ENCODE assay signal across 8 cellular contexts in genomic region chr9:92764381-92764987, GRCh38. TPM values are rescaled to one million over a fixed set of nuclear protein-coding genes. Genes with fewer than 3 reads are reported as not detected.
DNase-seq lines count a peak whose midpoint lies in the region; ATAC-seq and TF ChIP-seq lines count a peak whose summit lies in the region.

TSS of gene BICD2 (minus strand) at chr9:92764833. CDS start at chr9:92764744, 89 bp downstream.

- no peak for TF ChIP-seq CTCF in CD8-positive, alpha-beta T cell (IDR thresholded peaks at IDR 0.05)
- TF ChIP-seq CTCF in HEK293 (tag by site-specific recombination; IDR thresholded peaks at IDR 0.05) (no peak), fibroblast of lung (conservative IDR thresholded peaks at IDR 0.05 in 1 of 2, IDR thresholded peaks at IDR 0.05 in 1 of 2; ENCODE audit: low read depth in 1 of 2, low read length in 2 of 2) (no peak), neutrophil (IDR thresholded peaks at IDR 0.05) (no peak)

- H3K27ac Mint-ChIP-seq in CD8-positive, alpha-beta T cell = peak within 1 kb of the TSS; percentile 98

- H4K20me1 ChIP-seq in fibroblast of lung (ENCODE audit: control insufficient read depth, extremely low read depth, insufficient read depth, low read length) = peaks cover 4% of the 10 kb centered on the region

- H3K27ac ChIP-seq in CD8-positive, alpha-beta T cell (ENCODE audit: low read depth, low read length) = peak within 1 kb of the TSS; percentile 99
- peak within 1 kb of the TSS; percentile 89 for H3K27ac ChIP-seq in HEK293 (ENCODE audit: extremely low read depth, low read depth, low read length)
- H3K27ac ChIP-seq in SK-N-MC = peak within 1 kb of the TSS; percentile 97
- H3K27ac ChIP-seq in fibroblast of lung (ENCODE audit: insufficient read depth, low read length) = peak within 1 kb of the TSS; percentile 98
- H3K27ac ChIP-seq in neutrophil = peak within 1 kb of the TSS; percentile 97

- ATAC-seq in CD8-positive, alpha-beta T cell = no peak

- peaks cover 34% of the 10 kb centered on the region for H3K4me1 ChIP-seq in CD8-positive, alpha-beta T cell (ENCODE audit: insufficient read depth, low read length)
- no peaks in the 10 kb centered on the region; the same call in 1 of the 2 replicates for H3K4me1 ChIP-seq in HEK293 (ENCODE audit: control insufficient read depth, insufficient read depth, low read length)
- peaks cover 11% of the 10 kb centered on the region for H3K4me1 ChIP-seq in fibroblast of lung (ENCODE audit: control insufficient read depth, extremely low read depth, insufficient read depth, low read length)
- H3K4me1 ChIP-seq in neutrophil (ENCODE audit: control insufficient read depth in 1 of 2, insufficient read depth in 1 of 2, low read depth in 1 of 2, low read length in 1 of 2) = peaks cover 83 to 84% of the 10 kb centered on the region in 2 experiments

- H3K4me2 ChIP-seq in fibroblast of lung (ENCODE audit: extremely low read depth, insufficient read depth, low read length) = peak within 1 kb of the TSS; percentile 97

- CTCF ChIA-PET in CD8-positive, alpha-beta T cell (lab: Charles Lee) = interaction anchor here (0.6 to 3.0 kb wide), 6 partner anchors 8 to 677 kb away, joined by 3 to 12 read pairs (median 3); no protein-coding TSS in a partner anchor
- CTCF ChIA-PET in HEK293 (lab: Yijun Ruan, JAX) = interaction anchor here (0.5 to 1.0 kb wide), 13 partner anchors 10 to 670 kb away, joined by 3 to 9 read pairs (median 3); no protein-coding TSS in a partner anchor

- POLR2A ChIA-PET in CD8-positive, alpha-beta T cell (lab: Charles Lee) = interaction anchor here (0.6 to 2.6 kb wide), 7 partner anchors 16 to 721 kb away, joined by 3 to 14 read pairs (median 4); partner anchors contain the start of gene IPPK
- POLR2A ChIA-PET in HEK293 (lab: Yijun Ruan, JAX) = interaction anchor here (1.2 to 2.8 kb wide), 4 partner anchors 17 to 94 kb away, joined by 3 to 15 read pairs (median 5); partner anchors contain the start of gene IPPK

- H3K79me2 ChIP-seq in fibroblast of lung (ENCODE audit: control insufficient read depth, insufficient read depth, low read length) = peaks cover 51% of the 10 kb centered on the region

- no peaks in the 10 kb centered on the region for H3K27me3 ChIP-seq in CD8-positive, alpha-beta T cell (ENCODE audit: insufficient read depth, low read length)
- no peaks in the 10 kb centered on the region for H3K27me3 ChIP-seq in fibroblast of lung (ENCODE audit: control insufficient read depth, insufficient read depth, low read length)
- no peaks in the 10 kb centered on the region for H3K27me3 ChIP-seq in neutrophil

- peak within 1 kb of the TSS; percentile 92 for H3K4me3 Mint-ChIP-seq in CD8-positive, alpha-beta T cell

- H3K9me3 Mint-ChIP-seq in CD8-positive, alpha-beta T cell = no peaks in the 10 kb centered on the region

- H3K27me3 Mint-ChIP-seq in CD8-positive, alpha-beta T cell (ENCODE audit: low read depth) = no peaks in the 10 kb centered on the region

- H2AFZ ChIP-seq in fibroblast of lung (ENCODE audit: low read length) = peak within 1 kb of the TSS; percentile 92

- H3K36me3 Mint-ChIP-seq in CD8-positive, alpha-beta T cell = peaks cover 4% of the 10 kb centered on the region

- peak within 1 kb of the TSS; percentile 94 for H3K4me3 ChIP-seq in CD8-positive, alpha-beta T cell (ENCODE audit: low read depth, low read length)
- H3K4me3 ChIP-seq in HEK293 (ENCODE audit: low read depth, low read length) (peak within 1 kb of the TSS; percentile 97), SK-N-MC (peak within 1 kb of the TSS; percentile 94), fibroblast of lung (replicated peaks in 1 of 4; ENCODE audit: control extremely low read depth in 1 of 4, insufficient read depth in 1 of 4, low read depth in 3 of 4, low read length in 4 of 4) (peak within 1 kb of the TSS; percentile 82 to 94 (median 88)), neutrophil (ENCODE audit: low read depth in 1 of 2, low read length in 1 of 2) (peak within 1 kb of the TSS; percentile 87 to 100)

- H3K9me3 ChIP-seq in CD8-positive, alpha-beta T cell (ENCODE audit: low read length) = no peaks in the 10 kb centered on the region
- H3K9me3 ChIP-seq in HEK293 (ENCODE audit: control insufficient read depth, insufficient read depth, low read depth, low read length) = no peaks in the 10 kb centered on the region
- no peaks in the 10 kb centered on the region for H3K9me3 ChIP-seq in SK-N-MC (ENCODE audit: low read depth, low read length)
- H3K9me3 ChIP-seq in fibroblast of lung (ENCODE audit: control insufficient read depth, insufficient read depth, low read depth, low read length) = no peaks in the 10 kb centered on the region
- H3K9me3 ChIP-seq in neutrophil = no peaks in the 10 kb centered on the region

- H3K9ac ChIP-seq in SK-N-MC (ENCODE audit: insufficient read length) = peak within 1 kb of the TSS; percentile 97
- peak within 1 kb of the TSS; percentile 96 for H3K9ac ChIP-seq in fibroblast of lung (ENCODE audit: insufficient read depth, low read length)

- peaks cover 51% of the 10 kb centered on the region for H3K4me1 Mint-ChIP-seq in CD8-positive, alpha-beta T cell (ENCODE audit: low read depth)

- intact Hi-C loops in CD8-positive, alpha-beta T cell (cut with DNase I, micrococcal nuclease) = loop anchor here (1.0 to 10.0 kb wide), 9 partner anchors 48 to 1493 kb away; partner anchors contain the start of genes CENPP (in 1 of the 2), FAM120A (in 1 of the 2), FAM120AOS (in 1 of the 2) and NOL8 (in 1 of the 2)

- no peaks in the 10 kb centered on the region for H3K36me3 ChIP-seq in CD8-positive, alpha-beta T cell (ENCODE audit: insufficient read depth, low read length)
- H3K36me3 ChIP-seq in HEK293 (ENCODE audit: control insufficient read depth in 2 of 2, insufficient read depth in 1 of 2, low read length in 2 of 2) (no peaks in the 10 kb centered on the region), SK-N-MC (ENCODE audit: insufficient read depth, low read length) (no peaks in the 10 kb centered on the region), fibroblast of lung (ENCODE audit: control insufficient read depth, insufficient read depth, low read length) (no peaks in the 10 kb centered on the region), neutrophil (no peaks in the 10 kb centered on the region)

- DNase-seq in CD8-positive, alpha-beta T cell = no peak
- DNase-seq in SK-N-MC (ENCODE audit: low read depth, low spot score) (no peak), fibroblast of lung (ENCODE audit: low read depth in 2 of 2) (no peak), KG1 (lab: John Stamatoyannopoulos, UW) (no peak), NCI-H2081 (lab: John Stamatoyannopoulos, UW) (no peak), middle frontal gyrus (ENCODE audit: extremely low spot score, low spot score) (no peak)

TF ChIP-seq in HEK293, 187 proteins besides CTCF, POLR2A, EP300 and RAD21 (continues in another document):
- peak; percentile 24; the same call in 1 of the 2 replicates for TF ChIP-seq YY1 (tag by site-specific recombination; IDR thresholded peaks at IDR 0.05)
- TF ChIP-seq ZNF391 (tag by site-specific recombination; IDR thresholded peaks at IDR 0.05; ENCODE audit: borderline replicate concordance, low read depth) = no peak
- no peak for TF ChIP-seq ZNF544 (tag by site-specific recombination; IDR thresholded peaks at IDR 0.05)
- TF ChIP-seq PBX3 (CRISPR knock-in tag; IDR thresholded peaks at IDR 0.05) = peak; percentile 26; the same call in 1 of the 2 replicates
- TF ChIP-seq ZNF221 (tag by site-specific recombination; IDR thresholded peaks at IDR 0.05; ENCODE audit: borderline replicate concordance) = no peak
- no peak for TF ChIP-seq ZNF677 (tag by site-specific recombination; IDR thresholded peaks at IDR 0.05)
- TF ChIP-seq OSR2 (tag by site-specific recombination; IDR thresholded peaks at IDR 0.05) = no peak
- peak; percentile 56 for TF ChIP-seq ZFHX2 (tag by site-specific recombination; conservative IDR thresholded peaks at IDR 0.05)
- TF ChIP-seq ZNF777 (tag by site-specific recombination; IDR thresholded peaks at IDR 0.05; ENCODE audit: borderline replicate concordance) = peak; percentile 40; the same call in 1 of the 2 replicates
- TF ChIP-seq ZNF585B (tag by site-specific recombination; IDR thresholded peaks at IDR 0.05) = no peak
- TF ChIP-seq ZNF530 (tag by site-specific recombination; IDR thresholded peaks at IDR 0.05; ENCODE audit: low read depth) = no peak
- TF ChIP-seq REPIN1 (tag by site-specific recombination; IDR thresholded peaks at IDR 0.05; ENCODE audit: low read depth) = 0 out of 2 replicates have a peak, but pooled peaks have one; percentile 52
- no peak for TF ChIP-seq ZNF837 (tag by site-specific recombination; IDR thresholded peaks at IDR 0.05)
- no peak for TF ChIP-seq ZBTB21 (tag by site-specific recombination; IDR thresholded peaks at IDR 0.05)
- TF ChIP-seq KLF1 (tag by site-specific recombination; IDR thresholded peaks at IDR 0.05) = no peak
- TF ChIP-seq ZNF747 (tag by site-specific recombination; IDR thresholded peaks at IDR 0.05) = no peak
- no peak for TF ChIP-seq ZNF302 (tag by site-specific recombination; IDR thresholded peaks at IDR 0.05; ENCODE audit: low read depth)
- no peak for TF ChIP-seq SCRT1 (tag by site-specific recombination; IDR thresholded peaks at IDR 0.05; ENCODE audit: borderline replicate concordance)
- no peak for TF ChIP-seq SP3 (tag by site-specific recombination; IDR thresholded peaks at IDR 0.05)
- no peak for TF ChIP-seq ZNF426 (tag by site-specific recombination; IDR thresholded peaks at IDR 0.05)
- TF ChIP-seq EGR2 (tag by site-specific recombination; IDR thresholded peaks at IDR 0.05; ENCODE audit: low read depth) = no peak
- no peak for TF ChIP-seq ZNF670 (tag by site-specific recombination; IDR thresholded peaks at IDR 0.05; ENCODE audit: low read depth)

RNA-seq across cellular contexts. Expression of gene BICD2, which starts in this region (rescaled TPM):
- total RNA-seq in CD8-positive, alpha-beta T cell = 10 to 100 TPM; 15.1 to 15.6 TPM
- total RNA-seq in fibroblast of lung = 32.9 and 35.8 TPM in 2 replicates
- polyA plus RNA-seq in fibroblast of lung = 9.1 and 10.6 TPM in 2 replicates
- 20.9 and 23.3 TPM in 2 replicates for polyA plus RNA-seq in fibroblast of lung (2012)
- 10.2 and 16.7 TPM in 2 replicates for polyA minus RNA-seq in fibroblast of lung (ENCODE audit: low replicate concordance)
